In genomic region chr7:87474533-87475358, GRCh38 we compare ENCODE assay signal across 8 cellular contexts. TPM values are rescaled to one million over a fixed set of nuclear protein-coding genes. Genes with fewer than 3 reads are reported as not detected.
DNase-seq lines count a peak whose midpoint lies in the region; ATAC-seq, FAIRE-seq and TF ChIP-seq lines count a peak whose summit lies in the region.

No MANE protein-coding gene starts in this region.

- FAIRE-seq in pancreas (lab: Jason Lieb, UNC) = no peak

- H3K9me3 Mint-ChIP-seq in CD14-positive monocyte = no peaks in the 10 kb centered on the region

- H3K4me1 Mint-ChIP-seq in CD14-positive monocyte = peaks cover 27% of the 10 kb centered on the region

- peak; percentile 67 for ATAC-seq in GM19023 (IDR thresholded peaks at IDR 0.05; ENCODE audit: unreplicated experiment)
- peak; percentile 64 for ATAC-seq in HG03066 (IDR thresholded peaks at IDR 0.05; ENCODE audit: low read depth, unreplicated experiment)
- peak in 3 of 4 donors; percentile 42 to 74 (median 68) for ATAC-seq in pancreas

- H3K36me3 Mint-ChIP-seq in CD14-positive monocyte = no peaks in the 10 kb centered on the region

- H3K27ac ChIP-seq in pancreas = no peak overlapping the region

- peak overlapping the region in 6 of 7 donors; percentile 76 to 93 (median 86) for H3K27ac Mint-ChIP-seq in CD14-positive monocyte

- peaks cover 6 to 17% (median 12%) of the 10 kb centered on the region in 3 donors for H3K27me3 Mint-ChIP-seq in CD14-positive monocyte (ENCODE audit: low read depth in 3 of 3)

- peaks cover 0 to 5% (median 0%) of the 10 kb centered on the region in 3 donors for H3K4me1 ChIP-seq in pancreas

- peak overlapping the region in 2 of 4 donors; percentile 32 to 56 for H3K4me3 ChIP-seq in pancreas

- intact Hi-C loops in CD14-positive monocyte (cut with micrococcal nuclease) (no loop called here), pancreas (cut with DNase I) (no loop called here)

- H3K9me3 ChIP-seq in pancreas = no peaks in the 10 kb centered on the region

- H3K27me3 ChIP-seq in pancreas = peaks cover 0 to 8% (median 0%) of the 10 kb centered on the region in 4 donors

- H3K4me3 Mint-ChIP-seq in CD14-positive monocyte = peak overlapping the region; percentile 72 to 86

- 26 to 27% methylated on average over 14 of the region's 14 CpGs for WGBS in pancreas, 2 donors

- no peaks in the 10 kb centered on the region for H3K36me3 ChIP-seq in pancreas

- DNase-seq in CD14-positive monocyte (ENCODE audit: low spot score) (peak; percentile 64), SK-N-DZ (ENCODE audit: low spot score) (peak; percentile 3), germinal center (ENCODE audit: low spot score) (peak; percentile 44), pancreas (no peak), GF-D8 (lab: John Stamatoyannopoulos, UW) (no peak)
- no peak for DNase-seq in central memory CD4-positive, alpha-beta T cell

- TF ChIP-seq CTCF in CD14-positive monocyte (IDR thresholded peaks at IDR 0.05) = no peak
- no peak for TF ChIP-seq CTCF in pancreas (IDR thresholded peaks at IDR 0.05)

RNA-seq across cellular contexts. Expression of gene ABCB4, which starts 0.7 kb away (rescaled TPM):
- polyA plus RNA-seq in CD14-positive monocyte (not detected), pancreas (1 to 10 TPM in 1 of 2 donors, under 1 TPM in 1; 0.11 to 2.1 TPM)
- 1.1 and 1.5 TPM in 2 replicates for polyA plus RNA-seq in SK-N-DZ (2014; cell fraction: cytosol; rRNA removed)
- polyA plus RNA-seq in SK-N-DZ (2014; cell fraction: nucleus; rRNA removed) = 2.8 and 4.0 TPM in 2 replicates
- total RNA-seq in pancreas = under 1 TPM; 0.12 to 0.69 (median 0.22) TPM

Comparison
In these comparisons a context has a peak if more than half of its experiments do, and no peak if none do; other contexts are left out.
1. DNase-seq: peak in CD14-positive monocyte (single experiment), SK-N-DZ (single experiment) and germinal center (single experiment); none in pancreas (0 of 6), GF-D8 (single experiment) and central memory CD4-positive, alpha-beta T cell (single experiment).
2. Peak in every context shown above with its lines, with median percentiles within 50 percentile points of each other: ATAC-seq.